Comparison of ENCODE assay signal across 11 cellular contexts in genomic region chr9:88953401-88954029, GRCh38. TPM values are rescaled to one million over a fixed set of nuclear protein-coding genes. Genes with fewer than 3 reads are reported as not detected.
A peak's percentile ranks its signal among the peaks of the same experiment; 100 is the strongest.
DNase-seq lines count a peak whose midpoint lies in the region; ATAC-seq and TF ChIP-seq lines count a peak whose summit lies in the region.
"Had no signal": no experiment of that assay in that cellular context is flagged by ENCODE, and none has a peak within 500 bp of the region (broad histone marks: within the 10 kb centered on the region; RNA-seq: fewer than 3 reads in every experiment).

No MANE protein-coding gene starts in this region.

- no peak overlapping the region for H3K4me3 Mint-ChIP-seq in T-helper 2 cell treated with Interferon-gamma antibody and Interleukin-4, amounts not matched to agents 5 μg/mL and 100 μg/mL, for 36 hours
- no peak overlapping the region for H3K4me3 Mint-ChIP-seq in type B pancreatic cell
- no peak overlapping the region for H3K4me3 Mint-ChIP-seq in CD8-positive, alpha-beta T cell
- H3K4me3 Mint-ChIP-seq: activated CD8-positive, alpha-beta T cell treated with anti-CD3 and anti-CD28 coated beads, Interleukin-2, amount 10 ng/mL, durations not matched to agents 7 days and 5 days had no signal

- H3K27ac Mint-ChIP-seq in T-helper 2 cell treated with Interferon-gamma antibody and Interleukin-4, amounts not matched to agents 5 μg/mL and 100 μg/mL, for 36 hours = peak overlapping the region; percentile 15
- H3K27ac Mint-ChIP-seq in type B pancreatic cell = peak overlapping the region; percentile 29
- H3K27ac Mint-ChIP-seq in CD8-positive, alpha-beta T cell = no peak overlapping the region
- H3K27ac Mint-ChIP-seq: activated CD8-positive, alpha-beta T cell treated with anti-CD3 and anti-CD28 coated beads, Interleukin-2, amount 10 ng/mL, durations not matched to agents 7 days and 5 days had no signal

- ATAC-seq in CD8-positive, alpha-beta T cell = no peak
- ATAC-seq: activated CD8-positive, alpha-beta T cell treated with anti-CD3 and anti-CD28 coated beads, Interleukin-2, amount 10 ng/mL, durations not matched to agents 7 days and 5 days had no signal

- H3K27ac ChIP-seq in CD8-positive, alpha-beta T cell (ENCODE audit: low read depth, low read length) = no peak overlapping the region
- H3K27ac ChIP-seq: 22Rv1 had no signal

- no peaks in the 10 kb centered on the region for H3K9me3 ChIP-seq in CD8-positive, alpha-beta T cell (ENCODE audit: low read length)

- POLR2A ChIA-PET in CD8-positive, alpha-beta T cell (lab: Charles Lee) = no interaction called here

- intact Hi-C loops in CD8-positive, alpha-beta T cell (cut with DNase I, micrococcal nuclease) = no loop called here

- TF ChIP-seq CTCF in type B pancreatic cell (conservative IDR thresholded peaks at IDR 0.05) = no peak
- TF ChIP-seq CTCF in CD8-positive, alpha-beta T cell (IDR thresholded peaks at IDR 0.05) = no peak

- no peaks in the 10 kb centered on the region for H3K36me3 Mint-ChIP-seq in T-helper 2 cell treated with Interferon-gamma antibody and Interleukin-4, amounts not matched to agents 5 μg/mL and 100 μg/mL, for 36 hours (ENCODE audit: low read depth)
- H3K36me3 Mint-ChIP-seq in type B pancreatic cell = no peaks in the 10 kb centered on the region
- H3K36me3 Mint-ChIP-seq in CD8-positive, alpha-beta T cell = no peaks in the 10 kb centered on the region

- H3K27me3 Mint-ChIP-seq in T-helper 2 cell treated with Interferon-gamma antibody and Interleukin-4, amounts not matched to agents 5 μg/mL and 100 μg/mL, for 36 hours (ENCODE audit: low read depth) = peaks cover 16% of the 10 kb centered on the region
- H3K27me3 Mint-ChIP-seq in type B pancreatic cell = peaks cover 4% of the 10 kb centered on the region
- peaks cover 16% of the 10 kb centered on the region for H3K27me3 Mint-ChIP-seq in CD8-positive, alpha-beta T cell (ENCODE audit: low read depth)

- no peaks in the 10 kb centered on the region for H3K9me3 Mint-ChIP-seq in T-helper 2 cell treated with Interferon-gamma antibody and Interleukin-4, amounts not matched to agents 5 μg/mL and 100 μg/mL, for 36 hours
- no peaks in the 10 kb centered on the region for H3K9me3 Mint-ChIP-seq in type B pancreatic cell
- no peaks in the 10 kb centered on the region for H3K9me3 Mint-ChIP-seq in CD8-positive, alpha-beta T cell

- no peaks in the 10 kb centered on the region for H3K27me3 ChIP-seq in CD8-positive, alpha-beta T cell (ENCODE audit: insufficient read depth, low read length)

- H3K4me1 Mint-ChIP-seq in T-helper 2 cell treated with Interferon-gamma antibody and Interleukin-4, amounts not matched to agents 5 μg/mL and 100 μg/mL, for 36 hours (ENCODE audit: low read depth) = peaks cover 33% of the 10 kb centered on the region
- H3K4me1 Mint-ChIP-seq in type B pancreatic cell (ENCODE audit: unreplicated experiment) = peaks cover 38% of the 10 kb centered on the region
- H3K4me1 Mint-ChIP-seq in CD8-positive, alpha-beta T cell (ENCODE audit: low read depth) = no peaks in the 10 kb centered on the region

- CTCF ChIA-PET in CD8-positive, alpha-beta T cell (lab: Charles Lee) = no interaction called here

- no peaks in the 10 kb centered on the region for H3K4me1 ChIP-seq in CD8-positive, alpha-beta T cell (ENCODE audit: insufficient read depth, low read length)

- H3K4me3 ChIP-seq in CD8-positive, alpha-beta T cell (ENCODE audit: low read depth, low read length) = no peak overlapping the region

- DNase-seq in T-helper 2 cell treated with Interferon-gamma antibody and Interleukin-4, amounts not matched to agents 5 μg/mL and 100 μg/mL, for 36 hours (ENCODE audit: low spot score) = no peak
- DNase-seq in T-helper 2 cell (no peak), cerebellum (ENCODE audit: low spot score) (peak; percentile 13), islet precursor cell (peak; percentile 71), type B pancreatic cell (ENCODE audit: extremely low spot score, unreplicated experiment) (no peak), HUDEP-2 (lab: John Stamatoyannopoulos, UW; ENCODE audit: unreplicated experiment in 76 of 76) (no peak), NCI-H146 treated with DMSO at 0.1 percent for 48 hours (lab: John Stamatoyannopoulos, UW; ENCODE audit: unreplicated experiment) (no peak)
- no peak for DNase-seq in CD8-positive, alpha-beta T cell
- DNase-seq: activated CD8-positive, alpha-beta T cell treated with anti-CD3 and anti-CD28 coated beads, Interleukin-2, amount 10 ng/mL, durations not matched to agents 7 days and 5 days; NCI-H187 had no signal

- H3K36me3 ChIP-seq in CD8-positive, alpha-beta T cell (ENCODE audit: insufficient read depth, low read length) = no peaks in the 10 kb centered on the region

RNA-seq across cellular contexts. Expression of gene S1PR3, which starts 37.8 kb away (rescaled TPM):
- total RNA-seq in cerebellum (13.2 TPM), type B pancreatic cell (ENCODE audit: low replicate concordance) (9.3 and 37.9 TPM in 2 replicates)
- under 1 TPM in 1 of 2 experiments, not detected in 1; 0.08 TPM for total RNA-seq in CD8-positive, alpha-beta T cell
- total RNA-seq: activated CD8-positive, alpha-beta T cell treated with anti-CD3 and anti-CD28 coated beads, Interleukin-2, amount 10 ng/mL, durations not matched to agents 7 days and 5 days had no signal

Comparison
In these comparisons a context has a peak if more than half of its experiments do, and no peak if none do; other contexts are left out.
1. DNase-seq: peak in cerebellum (single experiment) and islet precursor cell (single experiment); none in T-helper 2 cell treated with Interferon-gamma antibody and Interleukin-4, amounts not matched to agents 5 μg/mL and 100 μg/mL, for 36 hours (single experiment), T-helper 2 cell (0 of 5), type B pancreatic cell (single experiment), HUDEP-2 (0 of 76), NCI-H146 treated with DMSO at 0.1 percent for 48 hours (single experiment) and CD8-positive, alpha-beta T cell (0 of 7).